1 cellular context compared by ENCODE assay signal in the genomic region with DNA sequence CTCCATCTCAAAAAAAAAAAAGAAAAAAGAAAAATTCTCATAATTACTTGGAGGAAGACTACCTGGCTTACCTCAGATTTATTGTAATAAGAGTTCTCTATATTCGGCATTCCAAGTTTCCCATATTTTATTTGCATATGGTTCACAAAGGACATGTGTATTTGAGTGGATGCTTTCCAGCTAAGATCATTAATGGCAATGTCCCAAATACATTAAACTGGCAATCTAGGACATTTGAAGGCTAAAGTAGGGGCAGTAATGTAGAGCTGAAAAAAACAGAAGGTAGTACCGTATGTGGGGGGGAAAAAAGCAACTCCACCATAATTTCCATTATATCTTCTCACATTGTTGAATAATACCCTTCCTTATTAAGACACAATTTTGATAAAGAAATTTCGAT.
TF ChIP-seq lines count a peak whose summit lies in the region.

No MANE protein-coding gene starts in this region.

TF ChIP-seq in endothelial cell of umbilical vein, 7 proteins besides CTCF, POLR2A, EP300 and RAD21:
- TF ChIP-seq POLR2AphosphoS5 (IDR thresholded peaks at IDR 0.05; ENCODE audit: insufficient read depth, low read depth, low read length) (no peak), GATA2 (IDR thresholded peaks at IDR 0.05; ENCODE audit: insufficient read depth, insufficient read length, low read depth, low read length) (no peak), MYC (IDR thresholded peaks at IDR 0.05; ENCODE audit: low read depth, low read length) (no peak), EZH2 (IDR thresholded peaks at IDR 0.05; ENCODE audit: borderline replicate concordance, low read depth, low read length, severe bottlenecking) (no peak), FOS (IDR thresholded peaks at IDR 0.05; ENCODE audit: borderline replicate concordance, insufficient read depth, low read length) (no peak), JUN (IDR thresholded peaks at IDR 0.05; ENCODE audit: borderline replicate concordance, insufficient read depth, insufficient read length, low read depth) (no peak)
- TF ChIP-seq, protein P1, sequence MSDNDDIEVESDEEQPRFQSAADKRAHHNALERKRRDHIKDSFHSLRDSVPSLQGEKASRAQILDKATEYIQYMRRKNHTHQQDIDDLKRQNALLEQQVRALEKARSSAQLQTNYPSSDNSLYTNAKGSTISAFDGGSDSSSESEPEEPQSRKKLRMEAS (IDR thresholded peaks at IDR 0.05; ENCODE audit: insufficient read depth, insufficient read length), result no peak
